ENCODE assay signal across 21 cellular contexts in the genomic region with DNA sequence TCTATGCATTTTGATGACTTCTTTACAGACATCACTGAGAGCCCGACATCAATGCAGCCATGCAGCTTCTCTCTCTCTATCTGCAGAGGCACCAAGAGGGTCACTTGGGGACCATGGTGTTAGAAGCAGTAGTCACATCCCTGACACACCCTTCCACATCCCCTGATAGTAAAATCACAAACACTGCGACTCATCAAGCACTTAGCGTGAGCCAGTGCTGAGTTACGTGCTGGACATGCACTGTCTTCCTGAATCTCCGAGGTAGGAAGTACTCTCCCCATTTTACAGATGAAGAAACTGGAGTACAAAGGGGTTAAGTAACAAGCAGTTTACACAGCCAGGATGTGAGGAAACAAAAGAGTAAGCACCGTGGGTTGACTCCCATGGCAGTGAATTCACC.
"Had no signal": no experiment of that assay in that cellular context is flagged by ENCODE, and none has a peak within 500 bp of the region (broad histone marks: within the 10 kb centered on the region; RNA-seq: fewer than 3 reads in every experiment).

No MANE protein-coding gene starts in this region.

- H3K36me3 Mint-ChIP-seq: mesothelial cell of epicardium had no signal

- H3K27me3 Mint-ChIP-seq: activated naive CD4-positive, alpha-beta T cell treated with anti-CD3 and anti-CD28 coated beads, Interleukin-2, amount 10 ng/mL, durations not matched to agents 7 days and 5 days; central memory CD8-positive, alpha-beta T cell; natural killer cell treated with Interleukin-12 subunit alpha and Interleukin-12 subunit beta and Interleukin-15 and Interleukin-18, amount 100 ng/mL, for 72 hours; stimulated activated memory B cell treated with anti-CD40 and anti-IgM and Interleukin-4, amounts not matched to agents 10 μg/mL and 1 μg/mL and 100 μg/mL, for 72 hours had no signal

- H3K4me3 Mint-ChIP-seq: activated naive CD4-positive, alpha-beta T cell treated with anti-CD3 and anti-CD28 coated beads, Interleukin-2, amount 10 ng/mL, durations not matched to agents 7 days and 5 days; central memory CD8-positive, alpha-beta T cell; mesothelial cell of epicardium; natural killer cell treated with Interleukin-12 subunit alpha and Interleukin-12 subunit beta and Interleukin-15 and Interleukin-18, amount 100 ng/mL, for 72 hours; stimulated activated memory B cell treated with anti-CD40 and anti-IgM and Interleukin-4, amounts not matched to agents 10 μg/mL and 1 μg/mL and 100 μg/mL, for 72 hours had no signal

- H3K9me3 ChIP-seq: colonic mucosa, gastroesophageal sphincter, heart left ventricle, neutrophil had no signal

- H3K4me1 ChIP-seq: colonic mucosa, gastroesophageal sphincter, heart left ventricle, parathyroid adenoma had no signal

- H3K27ac Mint-ChIP-seq: activated naive CD4-positive, alpha-beta T cell treated with anti-CD3 and anti-CD28 coated beads, Interleukin-2, amount 10 ng/mL, durations not matched to agents 7 days and 5 days; mesothelial cell of epicardium; stimulated activated memory B cell treated with anti-CD40 and anti-IgM and Interleukin-4, amounts not matched to agents 10 μg/mL and 1 μg/mL and 100 μg/mL, for 72 hours had no signal

- H3K9ac ChIP-seq: parathyroid adenoma had no signal

- H3K27ac ChIP-seq: brain microvascular endothelial cell, colonic mucosa, gastroesophageal sphincter, heart left ventricle, neutrophil, parathyroid adenoma had no signal

- FAIRE-seq: kidney had no signal

- H3K36me3 ChIP-seq: colonic mucosa, neutrophil had no signal

- H3K4me2 ChIP-seq: smooth muscle cell had no signal

- H3K9me3 Mint-ChIP-seq: activated naive CD4-positive, alpha-beta T cell treated with anti-CD3 and anti-CD28 coated beads, Interleukin-2, amount 10 ng/mL, durations not matched to agents 7 days and 5 days; central memory CD8-positive, alpha-beta T cell; mesothelial cell of epicardium; natural killer cell treated with Interleukin-12 subunit alpha and Interleukin-12 subunit beta and Interleukin-15 and Interleukin-18, amount 100 ng/mL, for 72 hours; stimulated activated memory B cell treated with anti-CD40 and anti-IgM and Interleukin-4, amounts not matched to agents 10 μg/mL and 1 μg/mL and 100 μg/mL, for 72 hours had no signal

- H3K4me3 ChIP-seq: colonic mucosa, gastroesophageal sphincter, heart left ventricle, smooth muscle cell had no signal

- ATAC-seq: esophagus mucosa; gastroesophageal sphincter; heart left ventricle; left lobe of liver; natural killer cell treated with Interleukin-12 subunit alpha and Interleukin-12 subunit beta and Interleukin-15 and Interleukin-18, amount 100 ng/mL, for 72 hours; sciatic nerve; stimulated activated memory B cell treated with anti-CD40 and anti-IgM and Interleukin-4, amounts not matched to agents 10 μg/mL and 1 μg/mL and 100 μg/mL, for 72 hours had no signal

- H3K27me3 ChIP-seq: brain microvascular endothelial cell, colonic mucosa, gastroesophageal sphincter, heart left ventricle, neutrophil had no signal

- H2AFZ ChIP-seq: parathyroid adenoma had no signal

- DNase-seq: activated CD4-positive, alpha-beta T cell treated with anti-CD3 and anti-CD28 coated beads, Interleukin-2, amount 50 U/mL, for 4 hours; activated CD4-positive, CD25-positive, alpha-beta regulatory T cell treated with anti-CD3 and anti-CD28 coated beads, Interleukin-2, amount 50 U/mL, for 72 hours; activated naive CD4-positive, alpha-beta T cell treated with anti-CD3 and anti-CD28 coated beads, Interleukin-2, amount 10 ng/mL, durations not matched to agents 7 days and 5 days; aorta; brain microvascular endothelial cell; colonic mucosa; heart left ventricle; kidney; stimulated activated CD4-positive, alpha-beta T cell treated with anti-CD3 and anti-CD28 coated beads, Interleukin-4, amount 100 ng/mL, for 24 hours; T-helper 1 cell had no signal

- H3K79me2 ChIP-seq: parathyroid adenoma had no signal
